In genomic region chr22:28940441-28940840, GRCh38 we compare ENCODE assay signal across 23 cellular contexts.
"Had no signal": no experiment of that assay in that cellular context is flagged by ENCODE, and none has a peak within 500 bp of the region (broad histone marks: within the 10 kb centered on the region; RNA-seq: fewer than 3 reads in every experiment).

No MANE protein-coding gene starts in this region.

- H3K4me3 Mint-ChIP-seq: activated B cell treated with CpG ODN at 0.5 μM for 24 hours; activated CD4-positive, alpha-beta T cell treated with anti-CD3 and anti-CD28 coated beads, Interleukin-2, amount 10 ng/mL, durations not matched to agents 24 days and 14 days; activated CD8-positive, alpha-beta T cell treated with anti-CD3 and anti-CD28 coated beads, Interleukin-2, amount 10 ng/mL, durations not matched to agents 7 days and 5 days; activated naive CD4-positive, alpha-beta T cell treated with anti-CD3 and anti-CD28 coated beads, Interleukin-2, amount 50 U/mL, for 24 hours; immature natural killer cell; naive thymus-derived CD4-positive, alpha-beta T cell; stimulated activated naive B cell treated with anti-CD40 and anti-IgM and Interleukin-4, amounts not matched to agents 10 μg/mL and 1 μg/mL and 100 μg/mL, for 72 hours had no signal

- H3K27me3 ChIP-seq: brain microvascular endothelial cell, foreskin keratinocyte, right atrium auricular region, transverse colon had no signal

- H3K27me3 Mint-ChIP-seq: progenitor cell of endocrine pancreas had no signal

- H3K36me3 Mint-ChIP-seq: immature natural killer cell; stimulated activated naive B cell treated with anti-CD40 and anti-IgM and Interleukin-4, amounts not matched to agents 10 μg/mL and 1 μg/mL and 100 μg/mL, for 72 hours had no signal

- H3K9me3 ChIP-seq: mucosa of descending colon, right atrium auricular region, transverse colon had no signal

- DNase-seq: activated B cell treated with CpG ODN at 0.5 μM for 24 hours; activated CD4-positive, alpha-beta T cell treated with anti-CD3 and anti-CD28 coated beads, Interleukin-2, amount 10 ng/mL, durations not matched to agents 24 days and 14 days; activated CD8-positive, alpha-beta memory T cell treated with anti-CD3 and anti-CD28 coated beads, Interleukin-2, amount 50 U/mL, for 4 hours; activated CD8-positive, alpha-beta T cell treated with anti-CD3 and anti-CD28 coated beads, Interleukin-2, amount 10 ng/mL, durations not matched to agents 7 days and 5 days; activated effector memory CD4-positive, alpha-beta T cell treated with anti-CD3 and anti-CD28 coated beads, Interleukin-2, amount 50 U/mL, for 16 hours; activated T-cell treated with anti-CD3 and anti-CD28 coated beads, Interleukin-2, amount 50 U/mL, for 48 hours; brain microvascular endothelial cell; cortex of kidney; effector CD8-positive, alpha-beta T cell; foreskin keratinocyte; immature natural killer cell; mucosa of descending colon; naive thymus-derived CD4-positive, alpha-beta T cell; occipital lobe; stimulated activated CD4-positive, alpha-beta T cell treated with anti-CD3 and anti-CD28 coated beads, Interleukin-15, amount 100 ng/mL, for 24 hours; stimulated activated CD4-positive, alpha-beta T cell treated with anti-CD3 and anti-CD28 coated beads, Interleukin-4, amount 100 ng/mL, for 1 hour; stimulated activated naive B cell treated with anti-CD40 and anti-IgM and Interleukin-4, amounts not matched to agents 10 μg/mL and 1 μg/mL and 100 μg/mL, for 72 hours; transverse colon had no signal

- H3K4me1 ChIP-seq: foreskin keratinocyte had no signal

- H3K4me1 Mint-ChIP-seq: activated B cell treated with CpG ODN at 0.5 μM for 24 hours; activated CD4-positive, alpha-beta T cell treated with anti-CD3 and anti-CD28 coated beads, Interleukin-2, amount 10 ng/mL, durations not matched to agents 24 days and 14 days; activated naive CD4-positive, alpha-beta T cell treated with anti-CD3 and anti-CD28 coated beads, Interleukin-2, amount 50 U/mL, for 24 hours; immature natural killer cell; naive thymus-derived CD4-positive, alpha-beta T cell had no signal

- H3K27ac ChIP-seq: brain microvascular endothelial cell, foreskin keratinocyte, right atrium auricular region, skin epidermis, transverse colon had no signal

- H3K27ac Mint-ChIP-seq: activated B cell treated with CpG ODN at 0.5 μM for 24 hours; activated CD4-positive, alpha-beta T cell treated with anti-CD3 and anti-CD28 coated beads, Interleukin-2, amount 10 ng/mL, durations not matched to agents 24 days and 14 days; activated CD8-positive, alpha-beta T cell treated with anti-CD3 and anti-CD28 coated beads, Interleukin-2, amount 10 ng/mL, durations not matched to agents 7 days and 5 days; activated naive CD4-positive, alpha-beta T cell treated with anti-CD3 and anti-CD28 coated beads, Interleukin-2, amount 50 U/mL, for 24 hours; immature natural killer cell; naive thymus-derived CD4-positive, alpha-beta T cell; stimulated activated naive B cell treated with anti-CD40 and anti-IgM and Interleukin-4, amounts not matched to agents 10 μg/mL and 1 μg/mL and 100 μg/mL, for 72 hours had no signal

- H3K4me3 ChIP-seq: lung, mucosa of descending colon, right atrium auricular region, skin epidermis, transverse colon had no signal

- ATAC-seq: activated CD8-positive, alpha-beta T cell treated with anti-CD3 and anti-CD28 coated beads, Interleukin-2, amount 10 ng/mL, durations not matched to agents 7 days and 5 days; foreskin keratinocyte; mucosa of descending colon; naive thymus-derived CD4-positive, alpha-beta T cell; stimulated activated naive B cell treated with anti-CD40 and anti-IgM and Interleukin-4, amounts not matched to agents 10 μg/mL and 1 μg/mL and 100 μg/mL, for 72 hours had no signal

- H3K9me3 Mint-ChIP-seq: activated B cell treated with CpG ODN at 0.5 μM for 24 hours; activated CD4-positive, alpha-beta T cell treated with anti-CD3 and anti-CD28 coated beads, Interleukin-2, amount 10 ng/mL, durations not matched to agents 24 days and 14 days; activated naive CD4-positive, alpha-beta T cell treated with anti-CD3 and anti-CD28 coated beads, Interleukin-2, amount 50 U/mL, for 24 hours; immature natural killer cell; stimulated activated naive B cell treated with anti-CD40 and anti-IgM and Interleukin-4, amounts not matched to agents 10 μg/mL and 1 μg/mL and 100 μg/mL, for 72 hours had no signal

- H3K36me3 ChIP-seq: brain microvascular endothelial cell, right atrium auricular region, transverse colon had no signal
